ENCODE assay signal across 22 cellular contexts in genomic region chr12:72018036-72018435, GRCh38.
"Had no signal": no experiment of that assay in that cellular context is flagged by ENCODE, and none has a peak within 500 bp of the region (broad histone marks: within the 10 kb centered on the region; RNA-seq: fewer than 3 reads in every experiment).

No MANE protein-coding gene starts in this region.

- DNase-seq: activated CD4-positive, alpha-beta T cell treated with anti-CD3 and anti-CD28 coated beads for 36 hours; activated CD8-positive, alpha-beta memory T cell treated with anti-CD3 and anti-CD28 coated beads, Interleukin-2, amount 50 U/mL, for 4 hours; activated CD8-positive, alpha-beta T cell treated with anti-CD3 and anti-CD28 coated beads for 36 hours; activated gamma-delta T cell treated with Interleukin-2 at 50 U/mL for 16 hours; activated naive CD4-positive, alpha-beta T cell treated with anti-CD3 and anti-CD28 coated beads, Interleukin-2, amount 10 ng/mL, durations not matched to agents 7 days and 5 days; activated naive CD8-positive, alpha-beta T cell treated with anti-CD3 and anti-CD28 coated beads for 36 hours; activated T-cell treated with anti-CD3 and anti-CD28 coated beads, Interleukin-2, amount 50 U/mL, for 72 hours; brain microvascular endothelial cell; Karpas-422; MM.1S; NCI-H146; NCI-H1930; NCI-H524 treated with DMSO at 0.1 percent for 48 hours; NCI-H774; NK-92 treated with Interleukin-12 subunit alpha and Interleukin-12 subunit beta, amount 100 ng/mL, for 24 hours; OCI-M1; RPMI8226; SK-N-SH; T-helper 1 cell had no signal

- ATAC-seq: activated CD4-positive, alpha-beta T cell treated with anti-CD3 and anti-CD28 coated beads for 36 hours; activated CD8-positive, alpha-beta T cell treated with anti-CD3 and anti-CD28 coated beads for 36 hours; activated T-cell treated with anti-CD3 and anti-CD28 coated beads, Interleukin-2, amount 50 U/mL, for 72 hours; K562; Panc1; Right ventricle myocardium inferior had no signal

- FAIRE-seq: K562 had no signal
